14 cellular contexts compared by ENCODE assay signal in the genomic region with DNA sequence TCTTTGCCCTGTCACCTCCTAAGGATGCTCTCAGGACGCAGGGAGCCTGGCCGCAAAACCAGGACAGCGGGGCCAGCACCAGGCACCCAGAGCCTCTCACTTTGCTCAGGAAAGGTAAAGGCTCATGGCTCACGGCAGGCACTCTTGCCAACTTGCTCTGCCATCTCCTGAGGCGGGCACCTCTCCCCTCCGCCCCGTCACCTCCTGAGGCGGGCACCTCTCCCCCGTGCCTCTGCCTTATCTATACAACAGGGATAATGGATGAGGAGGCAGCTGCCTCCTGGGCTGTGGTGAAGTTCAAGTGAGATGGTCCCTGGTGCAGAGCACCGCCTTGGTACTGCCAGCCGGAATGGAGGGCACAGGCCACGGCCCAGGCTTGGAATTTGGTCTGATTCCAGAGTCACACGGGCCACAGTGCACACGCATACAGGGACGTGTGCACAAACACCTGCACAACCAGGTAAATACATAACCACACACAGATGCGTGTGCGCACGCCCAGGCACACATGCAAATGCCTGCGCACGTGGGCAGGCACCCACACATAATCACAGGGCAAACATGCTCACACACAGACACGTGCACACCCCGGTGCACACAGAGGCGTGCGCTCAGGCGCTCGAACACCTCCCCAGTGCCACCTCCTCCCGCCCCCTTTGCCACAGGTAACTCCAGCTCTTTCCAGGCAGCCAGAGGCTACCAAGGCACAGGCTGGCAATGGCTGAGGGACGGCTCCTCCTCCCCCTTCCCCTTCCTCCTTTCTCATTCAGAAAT. TPM values are rescaled to one million over a fixed set of nuclear protein-coding genes. Genes with fewer than 3 reads are reported as not detected.
DNase-seq lines count a peak whose midpoint lies in the region; ATAC-seq and TF ChIP-seq lines count a peak whose summit lies in the region.
"Had no signal": no experiment of that assay in that cellular context is flagged by ENCODE, and none has a peak within 500 bp of the region (broad histone marks: within the 10 kb centered on the region; RNA-seq: fewer than 3 reads in every experiment).

No MANE protein-coding gene starts in this region.

- H3K36me3 Mint-ChIP-seq in activated naive CD4-positive, alpha-beta T cell treated with anti-CD3 and anti-CD28 coated beads, Interleukin-2, amount 50 U/mL, for 24 hours, result no peaks in the 10 kb centered on the region
- peaks cover 10% of the 10 kb centered on the region for H3K36me3 Mint-ChIP-seq in stimulated activated memory B cell treated with anti-CD40 and anti-IgM and Interleukin-4, amounts not matched to agents 10 μg/mL and 1 μg/mL and 100 μg/mL, for 72 hours

- H3K27ac ChIP-seq in foreskin keratinocyte, result no peak overlapping the region
- H3K27ac ChIP-seq: ovary, tibial artery had no signal

- peaks cover 10% of the 10 kb centered on the region for H3K4me1 ChIP-seq in foreskin keratinocyte

- H3K9me3 Mint-ChIP-seq in activated naive CD4-positive, alpha-beta T cell treated with anti-CD3 and anti-CD28 coated beads, Interleukin-2, amount 50 U/mL, for 24 hours, result no peaks in the 10 kb centered on the region
- H3K9me3 Mint-ChIP-seq in stimulated activated memory B cell treated with anti-CD40 and anti-IgM and Interleukin-4, amounts not matched to agents 10 μg/mL and 1 μg/mL and 100 μg/mL, for 72 hours, result no peaks in the 10 kb centered on the region
- H3K9me3 Mint-ChIP-seq: activated T-cell treated with anti-CD3 and anti-CD28 coated beads, Interleukin-2, amount 50 U/mL, for 72 hours had no signal

- peak overlapping the region; percentile 68 for H3K4me3 Mint-ChIP-seq in activated naive CD4-positive, alpha-beta T cell treated with anti-CD3 and anti-CD28 coated beads, Interleukin-2, amount 50 U/mL, for 24 hours
- peak overlapping the region; percentile 58 for H3K4me3 Mint-ChIP-seq in stimulated activated memory B cell treated with anti-CD40 and anti-IgM and Interleukin-4, amounts not matched to agents 10 μg/mL and 1 μg/mL and 100 μg/mL, for 72 hours

- H3K27ac Mint-ChIP-seq in activated naive CD4-positive, alpha-beta T cell treated with anti-CD3 and anti-CD28 coated beads, Interleukin-2, amount 50 U/mL, for 24 hours, result peak overlapping the region; percentile 80
- H3K27ac Mint-ChIP-seq in stimulated activated memory B cell treated with anti-CD40 and anti-IgM and Interleukin-4, amounts not matched to agents 10 μg/mL and 1 μg/mL and 100 μg/mL, for 72 hours, result peak overlapping the region; percentile 76

- peaks cover 16% of the 10 kb centered on the region for H3K27me3 ChIP-seq in foreskin keratinocyte
- H3K27me3 ChIP-seq: ovary had no signal

- H3K27me3 Mint-ChIP-seq in activated naive CD4-positive, alpha-beta T cell treated with anti-CD3 and anti-CD28 coated beads, Interleukin-2, amount 50 U/mL, for 24 hours, result no peaks in the 10 kb centered on the region
- no peaks in the 10 kb centered on the region for H3K27me3 Mint-ChIP-seq in stimulated activated memory B cell treated with anti-CD40 and anti-IgM and Interleukin-4, amounts not matched to agents 10 μg/mL and 1 μg/mL and 100 μg/mL, for 72 hours

- DNase-seq in activated naive CD4-positive, alpha-beta T cell treated with Interleukin-2 at 50 U/mL for 16 hours, result no peak
- DNase-seq in NCI-H526 treated with DMSO at 0.1 percent for 48 hours (lab: John Stamatoyannopoulos, UW) (peak; percentile 54), foreskin keratinocyte (no peak), cerebellar cortex (ENCODE audit: low spot score) (no peak)
- no peak for DNase-seq in stimulated activated CD4-positive, alpha-beta T cell treated with anti-CD3 and anti-CD28 coated beads, Interleukin-4, amount 100 ng/mL, for 1 hour
- DNase-seq: MM.1S, NCI-H2081 treated with DMSO at 0.1 percent for 48 hours, ovary, tibial artery had no signal

- TF ChIP-seq CTCF in foreskin keratinocyte (conservative IDR thresholded peaks at IDR 0.05), result no peak

- H3K4me1 Mint-ChIP-seq in activated naive CD4-positive, alpha-beta T cell treated with anti-CD3 and anti-CD28 coated beads, Interleukin-2, amount 50 U/mL, for 24 hours, result peaks cover 15% of the 10 kb centered on the region
- H3K4me1 Mint-ChIP-seq in stimulated activated memory B cell treated with anti-CD40 and anti-IgM and Interleukin-4, amounts not matched to agents 10 μg/mL and 1 μg/mL and 100 μg/mL, for 72 hours, result peaks cover 48% of the 10 kb centered on the region

- ATAC-seq in foreskin keratinocyte (peak; percentile 9), HG02973 (IDR thresholded peaks at IDR 0.05; ENCODE audit: unreplicated experiment) (no peak)
- peak; percentile 67 for ATAC-seq in stimulated activated memory B cell treated with anti-CD40 and anti-IgM and Interleukin-4, amounts not matched to agents 10 μg/mL and 1 μg/mL and 100 μg/mL, for 72 hours

RNA-seq across cellular contexts. Expression of gene DEGS2, which starts 11.6 kb away (rescaled TPM):
- 0.07 TPM in 1 of 2 replicates, not detected in the other for total RNA-seq in foreskin keratinocyte
- polyA plus RNA-seq in foreskin keratinocyte, result 0.04 and 0.14 TPM in 2 replicates
- total RNA-seq: SK-MEL-5 had no signal
